22 cellular contexts compared by ENCODE assay signal in genomic region chr2:230358305-230358704, GRCh38. TPM values are rescaled to one million over a fixed set of nuclear protein-coding genes. Genes with fewer than 3 reads are reported as not detected.
A peak's percentile ranks its signal among the peaks of the same experiment; 100 is the strongest.
DNase-seq lines count a peak whose midpoint lies in the region; TF ChIP-seq lines count a peak whose summit lies in the region.
"Had no signal": no experiment of that assay in that cellular context is flagged by ENCODE, and none has a peak within 500 bp of the region (broad histone marks: within the 10 kb centered on the region; RNA-seq: fewer than 3 reads in every experiment).

No MANE protein-coding gene starts in this region.

- DNase-seq in EH (ENCODE audit: low read depth) (peak; percentile 81), HS-27A (ENCODE audit: low read depth) (peak; percentile 7), amniotic stem cell (lab: John Stamatoyannopoulos, UW) (peak; percentile 6), foreskin melanocyte (peak; percentile 16), HAP-1 (ENCODE audit: low spot score in 2 of 2) (no peak), endothelial cell (ENCODE audit: low spot score) (no peak)
- DNase-seq in central memory CD4-positive, alpha-beta T cell: no peak
- DNase-seq in activated CD4-positive, alpha-beta T cell treated with anti-CD3 and anti-CD28 coated beads for 4 hours: no peak
- DNase-seq: activated CD4-positive, alpha-beta T cell treated with anti-CD3 and anti-CD28 coated beads, Interleukin-2, amount 10 ng/mL, durations not matched to agents 7 days and 5 days; activated CD8-positive, alpha-beta memory T cell treated with anti-CD3 and anti-CD28 coated beads, Interleukin-2, amount 50 U/mL, for 48 hours; CD8-positive, alpha-beta memory T cell; natural killer cell; NCI-H1436; NCI-H2171; NCI-H748 treated with DMSO at 0.1 percent for 48 hours; PC-9; posterior cingulate gyrus; small intestine; stimulated activated CD4-positive, alpha-beta T cell treated with anti-CD3 and anti-CD28 coated beads, Interleukin-4, amount 100 ng/mL, for 24 hours had no signal

- H3K27me3 ChIP-seq in HAP-1 (ENCODE audit: low read depth): no peaks in the 10 kb centered on the region
- H3K27me3 ChIP-seq: esophagus muscularis mucosa, suprapubic skin had no signal

- H3K4me1 Mint-ChIP-seq in endothelial cell (ENCODE audit: unreplicated experiment): peaks cover 2% of the 10 kb centered on the region
- H3K4me1 Mint-ChIP-seq: brain had no signal

- H3K36me3 Mint-ChIP-seq in endothelial cell (ENCODE audit: low read depth, unreplicated experiment): no peaks in the 10 kb centered on the region
- H3K36me3 Mint-ChIP-seq: brain had no signal

- no peaks in the 10 kb centered on the region for H3K9me3 Mint-ChIP-seq in endothelial cell (ENCODE audit: unreplicated experiment)
- H3K9me3 Mint-ChIP-seq: CD8-positive, alpha-beta memory T cell; natural killer cell had no signal

- H3K36me3 ChIP-seq in HAP-1 (replicated peaks): no peaks in the 10 kb centered on the region
- H3K36me3 ChIP-seq: suprapubic skin had no signal

- no peak overlapping the region for H3K4me3 ChIP-seq in HAP-1
- H3K4me3 ChIP-seq: esophagus muscularis mucosa, PC-9, suprapubic skin had no signal

- TF ChIP-seq CTCF in endothelial cell (IDR thresholded peaks at IDR 0.05; ENCODE audit: unreplicated experiment): no peak

- H3K27ac Mint-ChIP-seq in endothelial cell (ENCODE audit: unreplicated experiment): no peak overlapping the region
- H3K27ac Mint-ChIP-seq: activated CD4-positive, alpha-beta T cell treated with anti-CD3 and anti-CD28 coated beads, Interleukin-2, amount 10 ng/mL, durations not matched to agents 7 days and 5 days; brain; natural killer cell had no signal

- no peaks in the 10 kb centered on the region for H3K4me1 ChIP-seq in HAP-1
- H3K4me1 ChIP-seq: esophagus muscularis mucosa, suprapubic skin had no signal

- no peaks in the 10 kb centered on the region for H3K27me3 Mint-ChIP-seq in endothelial cell (ENCODE audit: unreplicated experiment)
- H3K27me3 Mint-ChIP-seq: activated CD4-positive, alpha-beta T cell treated with anti-CD3 and anti-CD28 coated beads, Interleukin-2, amount 10 ng/mL, durations not matched to agents 7 days and 5 days; CD8-positive, alpha-beta memory T cell had no signal

- in situ Hi-C loops in HAP-1 (cut with MboI; ENCODE audit: low sequenced_read_pairs): no loop called here

- H3K4me3 Mint-ChIP-seq in endothelial cell (ENCODE audit: unreplicated experiment): no peak overlapping the region
- H3K4me3 Mint-ChIP-seq: activated CD4-positive, alpha-beta T cell treated with anti-CD3 and anti-CD28 coated beads, Interleukin-2, amount 10 ng/mL, durations not matched to agents 7 days and 5 days; brain; CD8-positive, alpha-beta memory T cell; natural killer cell had no signal

- H3K9me3 ChIP-seq in HAP-1: no peaks in the 10 kb centered on the region; the same call in 1 of the 2 replicates
- H3K9me3 ChIP-seq: esophagus muscularis mucosa, suprapubic skin had no signal

RNA-seq across cellular contexts. Expression of gene SP140L, which starts 31.3 kb away (rescaled TPM):
- 1.1 TPM for total RNA-seq in endothelial cell (ENCODE audit: unreplicated experiment)

RNA-seq across cellular contexts. Expression of gene SP100, which starts 57.7 kb away (rescaled TPM):
- 8.3 TPM for total RNA-seq in endothelial cell (ENCODE audit: unreplicated experiment)

Comparison
In these comparisons a context has a peak if more than half of its experiments do, and no peak if none do; other contexts are left out.
1. DNase-seq: peak in EH (single experiment), HS-27A (single experiment), amniotic stem cell (single experiment) and foreskin melanocyte (single experiment); none in central memory CD4-positive, alpha-beta T cell (single experiment), HAP-1 (0 of 2), endothelial cell (single experiment) and activated CD4-positive, alpha-beta T cell treated with anti-CD3 and anti-CD28 coated beads for 4 hours (0 of 2).